Comparison of ENCODE assay signal across 12 cellular contexts in genomic region chr6:10582774-10583508, GRCh38.
DNase-seq lines count a peak whose midpoint lies in the region; ATAC-seq and TF ChIP-seq lines count a peak whose summit lies in the region.
"Had no signal": no experiment of that assay in that cellular context is flagged by ENCODE, and none has a peak within 500 bp of the region (broad histone marks: within the 10 kb centered on the region; RNA-seq: fewer than 3 reads in every experiment).

No MANE protein-coding gene starts in this region.

- H3K9me3 Mint-ChIP-seq in natural killer cell treated with Interleukin-12 subunit alpha and Interleukin-12 subunit beta and Interleukin-15 and Interleukin-18, amount 100 ng/mL, for 72 hours, result no peaks in the 10 kb centered on the region
- no peaks in the 10 kb centered on the region for H3K9me3 Mint-ChIP-seq in natural killer cell
- H3K9me3 Mint-ChIP-seq: activated naive CD4-positive, alpha-beta T cell treated with anti-CD3 and anti-CD28 coated beads, Interleukin-2, amount 50 U/mL, for 24 hours had no signal

- H3K9me3 ChIP-seq in iPS-18a (ENCODE audit: control insufficient read depth, low read depth, low read length), result no peaks in the 10 kb centered on the region

- no peak for TF ChIP-seq CTCF in natural killer cell (IDR thresholded peaks at IDR 0.05)

- H3K9ac ChIP-seq in iPS-18a (ENCODE audit: low read length), result peak overlapping the region; percentile 31
- H3K9ac ChIP-seq: KMS-11 had no signal

- peak overlapping the region; percentile 22 to 47 for H3K27ac Mint-ChIP-seq in natural killer cell treated with Interleukin-12 subunit alpha and Interleukin-12 subunit beta and Interleukin-15 and Interleukin-18, amount 100 ng/mL, for 72 hours
- H3K27ac Mint-ChIP-seq in natural killer cell, result no peak overlapping the region
- H3K27ac Mint-ChIP-seq: activated naive CD4-positive, alpha-beta T cell treated with anti-CD3 and anti-CD28 coated beads, Interleukin-2, amount 50 U/mL, for 24 hours; B cell had no signal

- H3K36me3 ChIP-seq in iPS-18a (ENCODE audit: control insufficient read depth, low read depth, low read length), result no peaks in the 10 kb centered on the region

- H3K27ac ChIP-seq in iPS-18a (ENCODE audit: low read length), result peak overlapping the region; percentile 48
- H3K27ac ChIP-seq: KMS-11 had no signal

- H3K4me3 ChIP-seq in iPS-18a (ENCODE audit: low read length), result peak overlapping the region; percentile 39

- no peak for ATAC-seq in natural killer cell treated with Interleukin-12 subunit alpha and Interleukin-12 subunit beta and Interleukin-15 and Interleukin-18, amount 100 ng/mL, for 72 hours
- ATAC-seq in natural killer cell, result no peak
- no peak for ATAC-seq in HG02571 (IDR thresholded peaks at IDR 0.05; ENCODE audit: unreplicated experiment)

- H3K4me3 Mint-ChIP-seq in natural killer cell treated with Interleukin-12 subunit alpha and Interleukin-12 subunit beta and Interleukin-15 and Interleukin-18, amount 100 ng/mL, for 72 hours, result no peak overlapping the region
- no peak overlapping the region for H3K4me3 Mint-ChIP-seq in natural killer cell
- H3K4me3 Mint-ChIP-seq: activated naive CD4-positive, alpha-beta T cell treated with anti-CD3 and anti-CD28 coated beads, Interleukin-2, amount 50 U/mL, for 24 hours; B cell had no signal

- peaks cover 60% of the 10 kb centered on the region for H3K4me1 ChIP-seq in iPS-18a (ENCODE audit: control insufficient read depth, low read depth, low read length)

- peaks cover 0 to 2% of the 10 kb centered on the region in 2 donors for H3K27me3 Mint-ChIP-seq in natural killer cell treated with Interleukin-12 subunit alpha and Interleukin-12 subunit beta and Interleukin-15 and Interleukin-18, amount 100 ng/mL, for 72 hours
- H3K27me3 Mint-ChIP-seq in natural killer cell (ENCODE audit: low read depth in 2 of 2), result peaks cover 2 to 7% of the 10 kb centered on the region in 2 donors
- H3K27me3 Mint-ChIP-seq: activated naive CD4-positive, alpha-beta T cell treated with anti-CD3 and anti-CD28 coated beads, Interleukin-2, amount 50 U/mL, for 24 hours; B cell had no signal

- H3K36me3 Mint-ChIP-seq in natural killer cell treated with Interleukin-12 subunit alpha and Interleukin-12 subunit beta and Interleukin-15 and Interleukin-18, amount 100 ng/mL, for 72 hours, result no peaks in the 10 kb centered on the region
- H3K36me3 Mint-ChIP-seq in natural killer cell, result no peaks in the 10 kb centered on the region
- H3K36me3 Mint-ChIP-seq: activated naive CD4-positive, alpha-beta T cell treated with anti-CD3 and anti-CD28 coated beads, Interleukin-2, amount 50 U/mL, for 24 hours had no signal

- peaks cover 12 to 15% of the 10 kb centered on the region in 2 donors for H3K4me1 Mint-ChIP-seq in natural killer cell treated with Interleukin-12 subunit alpha and Interleukin-12 subunit beta and Interleukin-15 and Interleukin-18, amount 100 ng/mL, for 72 hours (ENCODE audit: low read depth in 2 of 2)
- no peaks in the 10 kb centered on the region for H3K4me1 Mint-ChIP-seq in natural killer cell
- H3K4me1 Mint-ChIP-seq: activated naive CD4-positive, alpha-beta T cell treated with anti-CD3 and anti-CD28 coated beads, Interleukin-2, amount 50 U/mL, for 24 hours had no signal

- DNase-seq in natural killer cell treated with Interleukin-12 subunit alpha and Interleukin-12 subunit beta and Interleukin-15 and Interleukin-18, amount 100 ng/mL, for 72 hours (ENCODE audit: low spot score), result no peak
- DNase-seq in natural killer cell (no peak), NCI-H748 (lab: John Stamatoyannopoulos, UW; ENCODE audit: unreplicated experiment) (peak; percentile 100), epidermal melanocyte (ENCODE audit: insufficient read length, low spot score) (no peak), globus pallidus (ENCODE audit: low spot score) (no peak), foreskin melanocyte (no peak)
- DNase-seq: occipital lobe had no signal

- intact Hi-C loops in natural killer cell (cut with micrococcal nuclease), result no loop called here

- no peaks in the 10 kb centered on the region for H3K27me3 ChIP-seq in iPS-18a (ENCODE audit: control insufficient read depth, insufficient read depth, low read length)

Comparison
In these comparisons a context has a peak if more than half of its experiments do, and no peak if none do; other contexts are left out.
1. H3K27ac Mint-ChIP-seq: peak in natural killer cell treated with Interleukin-12 subunit alpha and Interleukin-12 subunit beta and Interleukin-15 and Interleukin-18, amount 100 ng/mL, for 72 hours (2 of 2); none in natural killer cell (0 of 2).